Comparison of ENCODE assay signal across 9 cellular contexts in the genomic region with DNA sequence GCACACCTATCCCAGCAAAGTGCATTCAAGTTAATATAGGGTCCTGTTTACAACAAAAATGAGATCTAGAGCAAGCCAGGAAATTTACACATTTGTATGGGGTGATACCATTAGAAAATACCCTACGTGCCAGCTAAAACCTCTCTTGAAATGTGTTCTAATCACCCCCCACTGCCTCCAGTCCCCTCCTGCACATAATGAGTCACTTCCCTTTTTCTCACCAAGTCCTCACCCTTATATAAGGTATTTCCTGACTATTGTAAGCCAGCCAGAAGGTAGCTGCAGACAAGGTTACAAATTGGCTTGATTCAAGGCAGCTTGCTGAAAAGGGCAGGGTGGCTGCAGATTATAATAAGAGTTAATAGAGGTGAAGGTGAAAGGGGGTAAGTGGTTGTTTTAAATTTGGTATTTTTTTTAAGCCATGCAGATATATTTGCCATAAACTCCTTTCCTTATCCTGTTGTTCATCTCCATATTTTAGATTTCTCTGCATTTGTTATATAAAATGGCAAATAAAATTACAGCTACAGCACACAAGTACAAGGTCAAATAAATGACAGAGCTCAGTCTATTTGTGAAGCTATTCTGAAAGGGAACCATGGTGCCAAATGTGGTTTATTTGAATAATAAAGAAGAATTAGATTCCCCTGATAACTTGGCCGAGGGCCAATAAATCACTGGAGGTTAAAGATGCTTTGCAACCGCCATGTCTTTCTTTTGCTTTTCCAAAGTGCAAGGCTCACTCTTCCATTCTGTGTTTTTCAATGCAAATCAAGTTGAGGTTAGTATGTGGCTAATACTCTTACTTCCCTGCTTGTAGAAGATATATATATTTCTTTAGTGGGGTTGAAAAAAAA.
DNase-seq lines count a peak whose midpoint lies in the region; TF ChIP-seq lines count a peak whose summit lies in the region.
"Had no signal": no experiment of that assay in that cellular context is flagged by ENCODE, and none has a peak within 500 bp of the region (broad histone marks: within the 10 kb centered on the region; RNA-seq: fewer than 3 reads in every experiment).

No MANE protein-coding gene starts in this region.

- H3K4me1 ChIP-seq in H9 (ENCODE audit: insufficient read depth, low read length) (peaks cover 2% of the 10 kb centered on the region; the same call in 1 of the 2 replicates), endodermal cell (ENCODE audit: control insufficient read depth, insufficient read depth, low read length) (no peaks in the 10 kb centered on the region)

- H3K36me3 ChIP-seq in endodermal cell (ENCODE audit: control insufficient read depth, insufficient read depth, low read length): no peaks in the 10 kb centered on the region
- H3K36me3 ChIP-seq: cardiac muscle cell had no signal

- H3K9me3 Mint-ChIP-seq in H9: no peaks in the 10 kb centered on the region
- H3K9me3 Mint-ChIP-seq in endodermal cell: no peaks in the 10 kb centered on the region
- H3K9me3 Mint-ChIP-seq in activated CD4-positive, alpha-beta memory T cell treated with anti-CD3 and anti-CD28 coated beads, Interleukin-2, amount 10 ng/mL, durations not matched to agents 7 days and 5 days: no peaks in the 10 kb centered on the region

- TF ChIP-seq CTCF in GM12865 (IDR thresholded peaks at IDR 0.05; ENCODE audit: insufficient read depth, low read depth, low read length, missing control alignments): no peak
- no peak for TF ChIP-seq CTCF in H9 (conservative IDR thresholded peaks at IDR 0.05)
- TF ChIP-seq CTCF in endodermal cell (conservative IDR thresholded peaks at IDR 0.05): no peak
- TF ChIP-seq CTCF in dorsolateral prefrontal cortex (IDR thresholded peaks at IDR 0.05 in 54 of 56, conservative IDR thresholded peaks at IDR 0.05 in 2 of 56; ENCODE audit: low read depth in 1 of 56, partially characterized antibody in 56 of 56): no peak

- no peaks in the 10 kb centered on the region for H3K23me2 ChIP-seq in H9 (ENCODE audit: insufficient read length, low read depth, low read length, poor library complexity, severe bottlenecking)

- POLR2A ChIA-PET in activated CD4-positive, alpha-beta memory T cell treated with anti-CD3 and anti-CD28 coated beads, Interleukin-2, amount 10 ng/mL, durations not matched to agents 7 days and 5 days (lab: Charles Lee): no interaction called here

- H3K27ac ChIP-seq in H9 (ENCODE audit: insufficient read length, low read depth, low read length): no peak overlapping the region
- peak overlapping the region; percentile 25 for H3K27ac ChIP-seq in endodermal cell (ENCODE audit: low read depth, low read length)
- H3K27ac ChIP-seq in dorsolateral prefrontal cortex: peak overlapping the region in 6 of 59 donors; percentile 2 to 33 (median 21)
- H3K27ac ChIP-seq: cardiac muscle cell had no signal

- no peak overlapping the region for H3K18ac ChIP-seq in H9 (ENCODE audit: insufficient read length, low read depth, low read length)

- H3K27me3 ChIP-seq in H9 (ENCODE audit: insufficient read depth, low read length) (no peaks in the 10 kb centered on the region), endodermal cell (ENCODE audit: control insufficient read depth, insufficient read depth, low read length, poor library complexity, severe bottlenecking) (no peaks in the 10 kb centered on the region), dorsolateral prefrontal cortex (no peaks in the 10 kb centered on the region)
- H3K27me3 ChIP-seq: cardiac muscle cell had no signal

- no peak overlapping the region for H3K23ac ChIP-seq in H9 (ENCODE audit: insufficient read length, low read depth, low read length)

- H4K5ac ChIP-seq in H9 (ENCODE audit: insufficient read length, low read depth, low read length): no peak overlapping the region

- H3K9ac ChIP-seq in H9 (ENCODE audit: extremely low read depth, insufficient read length, low read length) (no peak overlapping the region), endodermal cell (ENCODE audit: extremely low read depth, low read length, poor library complexity, severe bottlenecking) (no peak overlapping the region)

- H3K9me3 ChIP-seq in H9 (ENCODE audit: control insufficient read depth, low read depth, low read length) (no peaks in the 10 kb centered on the region), endodermal cell (ENCODE audit: control insufficient read depth, low read length) (no peaks in the 10 kb centered on the region)

- CTCF ChIA-PET in activated CD4-positive, alpha-beta memory T cell treated with anti-CD3 and anti-CD28 coated beads, Interleukin-2, amount 10 ng/mL, durations not matched to agents 7 days and 5 days (lab: Charles Lee): no interaction called here

- no peaks in the 10 kb centered on the region for H3K36me3 Mint-ChIP-seq in H9 (ENCODE audit: insufficient read depth in 1 of 3, low read depth in 3 of 3)
- no peaks in the 10 kb centered on the region for H3K36me3 Mint-ChIP-seq in endodermal cell (ENCODE audit: low read depth)
- H3K36me3 Mint-ChIP-seq in activated CD4-positive, alpha-beta memory T cell treated with anti-CD3 and anti-CD28 coated beads, Interleukin-2, amount 10 ng/mL, durations not matched to agents 7 days and 5 days (ENCODE audit: low read depth): no peaks in the 10 kb centered on the region

- H2AK5ac ChIP-seq in H9 (ENCODE audit: insufficient read length, low read length): no peak overlapping the region

- H3K4me3 ChIP-seq in GM12865 (ENCODE audit: low read depth, low read length) (no peak overlapping the region), endodermal cell (ENCODE audit: low read length) (no peak overlapping the region), dorsolateral prefrontal cortex (no peak overlapping the region)
- H3K4me3 ChIP-seq: cardiac muscle cell had no signal

- DNase-seq in GM12865 (ENCODE audit: low read depth) (peak; percentile 21), H9 (peak; percentile 33), NCI-H1092 treated with DMSO at 0.1 percent for 48 hours (lab: John Stamatoyannopoulos, UW) (peak; percentile 78), endodermal cell (peak; percentile 69), dorsolateral prefrontal cortex (no peak), midbrain (lab: John Stamatoyannopoulos, UW) (no peak)
- no peak for DNase-seq in activated CD4-positive, alpha-beta memory T cell treated with anti-CD3 and anti-CD28 coated beads, Interleukin-2, amount 10 ng/mL, durations not matched to agents 7 days and 5 days
- no peak for DNase-seq in stimulated activated CD8-positive, alpha-beta memory T cell treated with anti-CD3 and anti-CD28 coated beads, Interleukin-4, amount 100 ng/mL, for 48 hours

- no peak overlapping the region for H2BK12ac ChIP-seq in H9 (ENCODE audit: insufficient read length, low read depth, low read length)

- no peak overlapping the region for H2AFZ ChIP-seq in H9 (ENCODE audit: low read length)

- H3K4me3 Mint-ChIP-seq in H9 (no peak overlapping the region), endodermal cell (no peak overlapping the region)
- no peak overlapping the region for H3K4me3 Mint-ChIP-seq in activated CD4-positive, alpha-beta memory T cell treated with anti-CD3 and anti-CD28 coated beads, Interleukin-2, amount 10 ng/mL, durations not matched to agents 7 days and 5 days

- H2BK5ac ChIP-seq in H9 (ENCODE audit: insufficient read length, low read length): no peak overlapping the region

- WGBS in H9 (ENCODE audit: extremely low coverage, insufficient read length, low lambda C conversion rate): no CpG with 5 or more reads among the region's 3 CpGs
- WGBS in endodermal cell (ENCODE audit: insufficient coverage in 1 of 2, insufficient read length in 1 of 2), 2 experiments: 50 to 77% methylated on average over 1 to 3 of the region's 3 CpGs

- H3K14ac ChIP-seq in H9 (ENCODE audit: insufficient read depth, low read length): no peak overlapping the region

- H2BK15ac ChIP-seq in H9 (ENCODE audit: low read depth, low read length): no peak overlapping the region

- no peak overlapping the region for H3K4ac ChIP-seq in H9 (ENCODE audit: low read depth, low read length)

- H3K27me3 Mint-ChIP-seq in H9 (ENCODE audit: low read depth) (no peaks in the 10 kb centered on the region), endodermal cell (ENCODE audit: insufficient read depth) (no peaks in the 10 kb centered on the region)
- H3K27me3 Mint-ChIP-seq in activated CD4-positive, alpha-beta memory T cell treated with anti-CD3 and anti-CD28 coated beads, Interleukin-2, amount 10 ng/mL, durations not matched to agents 7 days and 5 days: no peaks in the 10 kb centered on the region

- no peaks in the 10 kb centered on the region for H3K79me1 ChIP-seq in H9 (ENCODE audit: insufficient read depth, low read depth, low read length, poor library complexity, severe bottlenecking)

- H3K79me2 ChIP-seq in H9 (ENCODE audit: insufficient read depth, low read length): no peaks in the 10 kb centered on the region

- H4K20me1 ChIP-seq in H9 (ENCODE audit: control insufficient read depth, insufficient read depth, insufficient read length): no peaks in the 10 kb centered on the region

- H4K8ac ChIP-seq in H9 (replicated peaks; ENCODE audit: insufficient read length, low read depth, low read length): no peak overlapping the region

- H2BK20ac ChIP-seq in H9 (ENCODE audit: low read depth, low read length, poor library complexity, severe bottlenecking): no peak overlapping the region

- no peak overlapping the region for H3K4me2 ChIP-seq in H9 (ENCODE audit: insufficient read depth, insufficient read length, low read length)

- H4K91ac ChIP-seq in H9 (ENCODE audit: insufficient read length, low read depth, low read length): no peak overlapping the region

- no peak overlapping the region for H3T11ph ChIP-seq in H9 (ENCODE audit: low read length)

- H3K27ac Mint-ChIP-seq in H9 (peak overlapping the region in 1 of 3 experiments; percentile 16; a peak in 2 of 7 replicates), endodermal cell (no peak overlapping the region)
- no peak overlapping the region for H3K27ac Mint-ChIP-seq in activated CD4-positive, alpha-beta memory T cell treated with anti-CD3 and anti-CD28 coated beads, Interleukin-2, amount 10 ng/mL, durations not matched to agents 7 days and 5 days

- H3K4me1 Mint-ChIP-seq in H9 (peaks cover 20 to 22% of the 10 kb centered on the region in 2 experiments), endodermal cell (peaks cover 23% of the 10 kb centered on the region)
- no peaks in the 10 kb centered on the region for H3K4me1 Mint-ChIP-seq in activated CD4-positive, alpha-beta memory T cell treated with anti-CD3 and anti-CD28 coated beads, Interleukin-2, amount 10 ng/mL, durations not matched to agents 7 days and 5 days

- no peak overlapping the region for H3K56ac ChIP-seq in H9 (ENCODE audit: insufficient read length, low read depth, low read length)

- no peak overlapping the region for H2BK120ac ChIP-seq in H9 (ENCODE audit: low read depth, low read length, poor library complexity, severe bottlenecking)

- intact Hi-C loops in dorsolateral prefrontal cortex (cut with DNase I): no loop called here

Comparison
In these comparisons a context has a peak if more than half of its experiments do, and no peak if none do; other contexts are left out.
1. DNase-seq: peak in GM12865 (single experiment), H9 (single experiment), NCI-H1092 treated with DMSO at 0.1 percent for 48 hours (single experiment) and endodermal cell (single experiment); none in dorsolateral prefrontal cortex (0 of 10), midbrain (single experiment), activated CD4-positive, alpha-beta memory T cell treated with anti-CD3 and anti-CD28 coated beads, Interleukin-2, amount 10 ng/mL, durations not matched to agents 7 days and 5 days (single experiment) and stimulated activated CD8-positive, alpha-beta memory T cell treated with anti-CD3 and anti-CD28 coated beads, Interleukin-4, amount 100 ng/mL, for 48 hours (single experiment).